Comparison of ENCODE assay signal across 8 cellular contexts in the genomic region with DNA sequence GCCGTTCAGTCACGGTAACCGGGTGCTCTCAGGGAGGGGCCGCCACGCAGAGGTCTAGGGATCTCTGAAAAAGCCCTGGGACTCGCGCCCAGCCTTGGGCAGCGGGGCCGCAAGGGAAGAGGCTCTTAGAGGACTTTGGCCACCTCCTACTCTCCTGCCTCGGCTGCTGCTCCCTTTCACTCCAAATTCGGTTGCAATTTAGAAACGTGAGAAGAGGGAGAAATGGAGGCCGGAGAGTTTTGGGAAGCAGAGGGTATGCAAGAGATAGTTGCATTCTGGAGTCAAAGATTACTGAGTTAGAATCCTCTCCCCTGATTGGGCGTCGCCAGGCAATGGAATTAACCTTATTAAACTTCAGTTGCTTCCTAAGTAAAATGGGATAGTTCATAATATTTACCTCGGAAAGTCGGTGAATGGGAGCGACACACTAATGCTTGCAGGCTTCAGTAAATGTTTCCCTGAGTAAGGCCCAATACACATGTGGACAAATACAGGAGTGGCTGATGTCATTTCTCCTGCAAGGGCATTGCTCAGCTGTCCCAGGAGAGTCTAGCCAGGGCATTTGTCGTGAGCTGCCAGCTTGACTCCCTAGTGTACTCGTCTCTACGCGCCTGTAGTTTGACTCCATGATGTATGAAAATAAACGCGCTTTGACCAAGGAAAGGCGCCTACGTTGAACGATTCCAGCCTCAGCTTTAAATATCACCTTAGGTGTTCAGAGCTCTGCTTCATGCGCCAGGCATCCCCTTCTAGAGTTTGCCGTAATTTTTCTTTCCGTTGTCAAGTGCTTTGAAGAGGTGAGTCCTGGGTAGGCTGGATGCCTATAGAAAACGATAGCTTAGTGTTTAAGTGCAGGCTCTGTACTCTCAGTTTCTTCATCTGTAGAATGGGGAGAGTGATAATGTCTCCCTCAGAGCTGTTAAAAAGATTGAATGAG. TPM values are rescaled to one million over a fixed set of nuclear protein-coding genes. Genes with fewer than 3 reads are reported as not detected.
A peak's percentile ranks its signal among the peaks of the same experiment; 100 is the strongest.
DNase-seq lines count a peak whose midpoint lies in the region; ATAC-seq and TF ChIP-seq lines count a peak whose summit lies in the region.

No MANE protein-coding gene starts in this region.

- peak overlapping the region; percentile 58 for H3K27ac ChIP-seq in substantia nigra (ENCODE audit: low read depth, low read length, poor library complexity, severe bottlenecking)

- no peaks in the 10 kb centered on the region for H3K9me3 Mint-ChIP-seq in chondrocyte (ENCODE audit: low read depth)

- DNase-seq in RPMI8226 (peak; percentile 72), chondrocyte (ENCODE audit: low spot score) (no peak), left lobe of liver (ENCODE audit: low spot score) (peak; percentile 55), substantia nigra (lab: John Stamatoyannopoulos, UW) (peak in 6 of 49 donors; percentile 3 to 77 (median 37)), NCI-H345 (lab: John Stamatoyannopoulos, UW) (no peak)

- H3K4me1 Mint-ChIP-seq in chondrocyte (ENCODE audit: low read depth) = peaks cover 46% of the 10 kb centered on the region

- peak overlapping the region; percentile 100 for H3K27ac Mint-ChIP-seq in chondrocyte (ENCODE audit: unreplicated experiment)

- TF ChIP-seq CTCF in chondrocyte (IDR thresholded peaks at IDR 0.05) = no peak

- peaks cover 21% of the 10 kb centered on the region for H3K36me3 ChIP-seq in ES-I3 (ENCODE audit: insufficient read depth, low read length)

- peak overlapping the region; percentile 95 for H3K4me3 Mint-ChIP-seq in chondrocyte (ENCODE audit: unreplicated experiment)

- ATAC-seq in GM19455 (IDR thresholded peaks at IDR 0.05; ENCODE audit: unreplicated experiment) (peak; percentile 39), HG03442 (IDR thresholded peaks at IDR 0.05; ENCODE audit: unreplicated experiment) (peak; percentile 20), left lobe of liver (peak; percentile 67)

- no peaks in the 10 kb centered on the region; the same call in 1 of the 2 replicates for H3K4me1 ChIP-seq in ES-I3 (ENCODE audit: insufficient read depth, low read length)

- peaks cover 20% of the 10 kb centered on the region for H3K36me3 Mint-ChIP-seq in chondrocyte (ENCODE audit: low read depth)

- no peaks in the 10 kb centered on the region for H3K9me3 ChIP-seq in ES-I3 (ENCODE audit: control insufficient read depth, insufficient read depth, low read length)

- H3K27me3 Mint-ChIP-seq in chondrocyte (ENCODE audit: low read depth) = no peaks in the 10 kb centered on the region

- peak overlapping the region; percentile 70 for H3K9ac ChIP-seq in ES-I3 (ENCODE audit: low read depth, low read length)

RNA-seq across cellular contexts. Expression of a gene that starts 0.7 kb away (rescaled TPM):
- total RNA-seq in chondrocyte (62.6 to 68.6 TPM (median 62.9 TPM) in 3 replicates), left lobe of liver (12.1 TPM)

RNA-seq across cellular contexts. Expression of a gene that starts 0.9 kb away (rescaled TPM):
- 69.0 to 80.5 TPM (median 72.7 TPM) in 3 replicates for total RNA-seq in chondrocyte
- total RNA-seq in left lobe of liver = 31.7 TPM

RNA-seq across cellular contexts. Expression of a gene that starts 26.7 kb away (rescaled TPM):
- total RNA-seq in chondrocyte (95.4 to 104 TPM (median 99.0 TPM) in 3 replicates), left lobe of liver (159 TPM)

Comparison
In these comparisons a context has a peak if more than half of its experiments do, and no peak if none do; other contexts are left out.
1. DNase-seq: peak in RPMI8226 (single experiment) and left lobe of liver (single experiment); none in chondrocyte (single experiment) and NCI-H345 (single experiment).
2. Peak in every context shown above with its lines, with median percentiles within 50 percentile points of each other: ATAC-seq.